ENCODE assay signal across 8 cellular contexts in genomic region chr2:240565267-240566202, GRCh38. TPM values are rescaled to one million over a fixed set of nuclear protein-coding genes. Genes with fewer than 3 reads are reported as not detected.
A peak's percentile ranks its signal among the peaks of the same experiment; 100 is the strongest.
DNase-seq lines count a peak whose midpoint lies in the region; ATAC-seq and TF ChIP-seq lines count a peak whose summit lies in the region.

No MANE protein-coding gene starts in this region.

- H3K27ac ChIP-seq in BLaER1 (peak overlapping the region; percentile 94), heart right ventricle (peak overlapping the region; percentile 53 to 100 (median 96)), skin epidermis (peak overlapping the region; percentile 69 to 95 (median 87))

- H3K9ac ChIP-seq in BLaER1, result peak overlapping the region; percentile 84

- ATAC-seq in HG03457 (IDR thresholded peaks at IDR 0.05; ENCODE audit: unreplicated experiment) (peak; percentile 21), heart right ventricle (peak; percentile 3 to 55 (median 40))

- H3K9me3 ChIP-seq in BLaER1 (no peaks in the 10 kb centered on the region), heart right ventricle (no peaks in the 10 kb centered on the region)

- H3K4me3 ChIP-seq in BLaER1, result peak overlapping the region; percentile 65
- peak overlapping the region in 9 of 10 donors; percentile 32 to 98 (median 84) for H3K4me3 ChIP-seq in heart right ventricle
- peak overlapping the region; percentile 6 to 75 (median 58) for H3K4me3 ChIP-seq in skin epidermis

- intact Hi-C loops in heart right ventricle (cut with DNase I), result loop anchor here in 2 of 10 donors (2.0 kb wide), 1 partner anchor 21 kb away; the partner anchor contains the start of gene CAPN10 (in 2 of the 2)

- H4K20me1 ChIP-seq in BLaER1, result peaks cover 16% of the 10 kb centered on the region

- peak overlapping the region; percentile 99 for H3K4me2 ChIP-seq in BLaER1

- H3K27me3 ChIP-seq in BLaER1, result no peaks in the 10 kb centered on the region
- no peaks in the 10 kb centered on the region for H3K27me3 ChIP-seq in heart right ventricle

- WGBS in heart right ventricle, 2 donors, result 44 to 46% methylated on average over 27 of the region's 27 CpGs

- peaks cover 19% of the 10 kb centered on the region; the same call in 1 of the 2 replicates for H3K36me3 ChIP-seq in BLaER1
- H3K36me3 ChIP-seq in heart right ventricle, result peaks cover 0 to 21% (median 0%) of the 10 kb centered on the region in 9 donors

- peaks cover 74% of the 10 kb centered on the region for H3K4me1 ChIP-seq in BLaER1
- H3K4me1 ChIP-seq in heart right ventricle, result peaks cover 19 to 84% (median 61%) of the 10 kb centered on the region in 9 donors

- DNase-seq in GM19238 (ENCODE audit: insufficient read length, low spot score) (peak; percentile 52), SK-MEL-5 (ENCODE audit: low read depth, low spot score) (peak; percentile 68), heart right ventricle (peak; percentile 70 to 80), NCI-H1105 (lab: John Stamatoyannopoulos, UW) (no peak)
- peak; percentile 52 to 81 (median 67) for DNase-seq in activated naive CD4-positive, alpha-beta T cell (lab: John Stamatoyannopoulos, UW)

- in situ Hi-C loops in SK-MEL-5 (cut with HindIII; ENCODE audit: low pct_unique_long_range_greater_than_20kb, low sequenced_read_pairs), result no loop called here

- TF ChIP-seq CTCF in heart right ventricle (IDR thresholded peaks at IDR 0.05), result no peak

RNA-seq across cellular contexts. Expression of gene RNPEPL1, which starts 2.7 kb away (rescaled TPM):
- total RNA-seq in SK-MEL-5 (2014; rRNA removed; shearing (Covaris generic)), result 19.0 and 19.7 TPM in 2 replicates
- 91.1 and 102 TPM in 2 replicates for polyA plus RNA-seq in SK-MEL-5 (2015; cell fraction: cytosol; rRNA removed)
- 91.6 and 113 TPM in 2 replicates for polyA plus RNA-seq in SK-MEL-5 (2015; cell fraction: nucleus; rRNA removed)
- 100 to 1,000 TPM in 2 of 10 donors, 10 to 100 TPM in 8; 62.8 to 116 (median 73.3) TPM for total RNA-seq in heart right ventricle
- 100 to 1,000 TPM in 1 of 2 donors, 10 to 100 TPM in 1; 76.7 to 247 TPM for polyA plus RNA-seq in heart right ventricle

RNA-seq across cellular contexts. Expression of gene DUSP28, which starts 5.4 kb away (rescaled TPM):
- 3.6 and 8.0 TPM in 2 replicates for total RNA-seq in SK-MEL-5 (2014; rRNA removed; shearing (Covaris generic))
- 5.9 and 10.6 TPM in 2 replicates for polyA plus RNA-seq in SK-MEL-5 (2015; cell fraction: cytosol; rRNA removed)
- polyA plus RNA-seq in SK-MEL-5 (2015; cell fraction: nucleus; rRNA removed), result 11.1 and 11.6 TPM in 2 replicates
- total RNA-seq in heart right ventricle, result 10 to 100 TPM; 10.6 to 22.1 (median 15.4) TPM
- 1 to 10 TPM; 4.7 to 7.3 TPM for polyA plus RNA-seq in heart right ventricle

RNA-seq across cellular contexts. Expression of gene ANKMY1, which starts 7.7 kb away (rescaled TPM):
- 5.2 and 9.7 TPM in 2 replicates for total RNA-seq in SK-MEL-5 (2014; rRNA removed; shearing (Covaris generic))
- polyA plus RNA-seq in SK-MEL-5 (2015; cell fraction: cytosol; rRNA removed), result 8.4 and 18.3 TPM in 2 replicates
- 41.2 and 51.2 TPM in 2 replicates for polyA plus RNA-seq in SK-MEL-5 (2015; cell fraction: nucleus; rRNA removed)
- 1 to 10 TPM; 3.8 to 7.8 (median 5.3) TPM for total RNA-seq in heart right ventricle
- 10 to 100 TPM in 1 of 2 donors, 1 to 10 TPM in 1; 1.9 to 15.6 TPM for polyA plus RNA-seq in heart right ventricle

RNA-seq across cellular contexts. Expression of gene CAPN10, which starts 21.0 kb away (rescaled TPM):
- 15.5 and 20.7 TPM in 2 replicates for total RNA-seq in SK-MEL-5 (2014; rRNA removed; shearing (Covaris generic))
- polyA plus RNA-seq in SK-MEL-5 (2015; cell fraction: cytosol; rRNA removed), result 24.5 and 25.4 TPM in 2 replicates
- 92.4 and 115 TPM in 2 replicates for polyA plus RNA-seq in SK-MEL-5 (2015; cell fraction: nucleus; rRNA removed)
- total RNA-seq in heart right ventricle, result 10 to 100 TPM; 16.8 to 73.8 (median 21.0) TPM
- polyA plus RNA-seq in heart right ventricle, result 10 to 100 TPM; 19.1 to 89.5 TPM

RNA-seq across cellular contexts. Expression of gene GPR35, which starts 59.7 kb away (rescaled TPM):
- total RNA-seq in SK-MEL-5 (2014; rRNA removed; shearing (Covaris generic)), result 0.05 TPM in 1 of 2 replicates, not detected in the other
- polyA plus RNA-seq in SK-MEL-5 (2015; cell fraction: cytosol; rRNA removed), result 0.05 TPM in 1 of 2 replicates, not detected in the other
- 1.1 and 2.5 TPM in 2 replicates for polyA plus RNA-seq in SK-MEL-5 (2015; cell fraction: nucleus; rRNA removed)
- 1 to 10 TPM in 4 of 10 donors, under 1 TPM in 6; 0.40 to 2.1 (median 0.86) TPM for total RNA-seq in heart right ventricle
- polyA plus RNA-seq in heart right ventricle, result 1 to 10 TPM; 1.4 to 5.2 TPM
